17 cellular contexts compared by ENCODE assay signal in genomic region chr18:67783215-67783946, GRCh38.
A peak's percentile ranks its signal among the peaks of the same experiment; 100 is the strongest.
DNase-seq lines count a peak whose midpoint lies in the region; ATAC-seq, FAIRE-seq and TF ChIP-seq lines count a peak whose summit lies in the region.
"Had no signal": no experiment of that assay in that cellular context is flagged by ENCODE, and none has a peak within 500 bp of the region (broad histone marks: within the 10 kb centered on the region; RNA-seq: fewer than 3 reads in every experiment).

No MANE protein-coding gene starts in this region.

- H3K79me1 ChIP-seq in IMR-90 (ENCODE audit: low read depth in 1 of 2, low read length in 2 of 2): no peaks in the 10 kb centered on the region

- peak overlapping the region; percentile 73; the same call in 1 of the 2 replicates for H4K91ac ChIP-seq in IMR-90 (ENCODE audit: insufficient read depth, low read depth, low read length)

- dilution Hi-C loops in IMR-90 (cut with HindIII; ENCODE audit: low sequenced_read_pairs, unreplicated experiment): no loop called here

- BruUV-seq in IMR-90 (replicated peaks; lab: Mats Ljungman, UMichigan) (no TSS peak), K562 (replicated peaks; lab: Mats Ljungman, UMichigan) (no TSS peak)

- intact Hi-C loops in IMR-90 (cut with micrococcal nuclease): loop anchor here (5.0 to 10.0 kb wide), 2 partner anchors 266 to 871 kb away; partner anchors contain the start of gene DSEL
- intact Hi-C loops in K562 (cut with micrococcal nuclease): no loop called here

- H2BK20ac ChIP-seq in IMR-90 (ENCODE audit: low read depth, low read length): peak overlapping the region; percentile 87

- H3K4me2 ChIP-seq in IMR-90 (ENCODE audit: low read depth, low read length) (peak overlapping the region; percentile 50; the same call in 1 of the 2 replicates), K562 (ENCODE audit: insufficient read depth, low read length) (no peak overlapping the region)

- H4K20me1 ChIP-seq in IMR-90 (ENCODE audit: insufficient read depth, low read length): no peaks in the 10 kb centered on the region
- H4K20me1 ChIP-seq in K562 (replicated peaks; ENCODE audit: control insufficient read depth, insufficient read depth, low read length): no peaks in the 10 kb centered on the region

- H3K9me1 ChIP-seq in IMR-90 (ENCODE audit: insufficient read depth, low read length) (no peaks in the 10 kb centered on the region), K562 (ENCODE audit: control insufficient read depth, insufficient read depth, low read length) (no peaks in the 10 kb centered on the region)

- peak overlapping the region; percentile 60 for H3K56ac ChIP-seq in IMR-90 (ENCODE audit: extremely low read depth, insufficient read depth, low read length)

- H3K4ac ChIP-seq in IMR-90 (ENCODE audit: low read depth, low read length): peak overlapping the region; percentile 87; the same call in 1 of the 2 replicates

- TF ChIP-seq POLR2A in IMR-90 (IDR thresholded peaks at IDR 0.05; ENCODE audit: low read depth, low read length) (no peak), K562 (conservative IDR thresholded peaks at IDR 0.05) (no peak)

- H2BK15ac ChIP-seq in IMR-90 (ENCODE audit: low read depth, low read length): 0 out of 3 replicates have a peak overlapping the region, but pooled peaks have one; percentile 0

- H3K18ac ChIP-seq in IMR-90 (ENCODE audit: low read depth, low read length): peak overlapping the region; percentile 72

- H3K23ac ChIP-seq in IMR-90 (ENCODE audit: low read depth, low read length): peak overlapping the region; percentile 52; the same call in 1 of the 2 replicates

- H2AFZ ChIP-seq in IMR-90 (replicated peaks; ENCODE audit: low read length, poor library complexity) (no peak overlapping the region), K562 (ENCODE audit: low read depth, low read length) (no peak overlapping the region)

- H3K9me3 ChIP-seq in IMR-90 (ENCODE audit: control insufficient read depth, insufficient read depth, low read length): no peaks in the 10 kb centered on the region
- H3K9me3 ChIP-seq in K562 (replicated peaks; ENCODE audit: control insufficient read depth, insufficient read depth, low read depth, low read length): no peaks in the 10 kb centered on the region
- no peaks in the 10 kb centered on the region for H3K9me3 ChIP-seq in mesodermal cell (ENCODE audit: control insufficient read depth, low read length)
- H3K9me3 ChIP-seq in HAP-1: no peaks in the 10 kb centered on the region

- peak; percentile 81 for ATAC-seq in IMR-90 (ENCODE audit: low read depth)
- no peak for ATAC-seq in K562

- no peaks in the 10 kb centered on the region for H3K79me2 ChIP-seq in K562 (ENCODE audit: control insufficient read depth, insufficient read depth, low read length)

- peak overlapping the region; percentile 67; the same call in 1 of the 2 replicates for H4K5ac ChIP-seq in IMR-90 (ENCODE audit: low read depth, low read length)

- H2BK5ac ChIP-seq in IMR-90 (ENCODE audit: low read depth, low read length, poor library complexity, severe bottlenecking): peak overlapping the region; percentile 95

- TF ChIP-seq RAD21 in IMR-90 (IDR thresholded peaks at IDR 0.05; ENCODE audit: low read length) (no peak), K562 (CRISPR knock-in tag; conservative IDR thresholded peaks at IDR 0.05 in 1 of 2, IDR thresholded peaks at IDR 0.05 in 1 of 2) (no peak)

- H3K36me3 ChIP-seq in IMR-90 (ENCODE audit: control insufficient read depth, insufficient read depth, low read length) (no peaks in the 10 kb centered on the region), K562 (ENCODE audit: control insufficient read depth, insufficient read depth, low read length) (no peaks in the 10 kb centered on the region), mesodermal cell (ENCODE audit: control insufficient read depth, insufficient read depth, low read length) (no peaks in the 10 kb centered on the region), HAP-1 (replicated peaks) (no peaks in the 10 kb centered on the region)

- H2AK5ac ChIP-seq in IMR-90 (ENCODE audit: low read depth, low read length): no peak overlapping the region

- WGBS in IMR-90 (ENCODE audit: extremely low coverage in 2 of 2, insufficient read length in 1 of 2), 2 experiments: no CpG with 5 or more reads among the region's 1 CpG
- WGBS in K562 (ENCODE audit: insufficient coverage, low coverage, missing lambda C conversion rate): 0% methylated on average over 1 of the region's 1 CpG
- no CpG with 5 or more reads among the region's 1 CpG for WGBS in mesodermal cell (ENCODE audit: insufficient coverage in 2 of 2), 2 experiments

- in situ Hi-C loops in IMR-90 (cut with MboI; ENCODE audit: low sequenced_read_pairs) (no loop called here), K562 (cut with MboI) (no loop called here), HAP-1 (cut with MboI; ENCODE audit: low sequenced_read_pairs) (no loop called here)

- no peak overlapping the region for H2AK9ac ChIP-seq in IMR-90 (replicated peaks; ENCODE audit: low read depth, low read length, poor library complexity)

- FAIRE-seq in K562 (lab: Jason Lieb, UNC): no peak
- FAIRE-seq: colon had no signal

- no peak overlapping the region for H3K9ac ChIP-seq in IMR-90 (ENCODE audit: low read depth, low read length)
- H3K9ac ChIP-seq in K562 (ENCODE audit: insufficient read depth in 1 of 2, low read depth in 2 of 2, low read length in 2 of 2): no peak overlapping the region

- no peak for TF ChIP-seq CTCF in AG09319 (IDR thresholded peaks at IDR 0.05; ENCODE audit: low read depth, low read length)
- TF ChIP-seq CTCF in IMR-90 (conservative IDR thresholded peaks at IDR 0.05; ENCODE audit: low read depth, low read length): no peak
- TF ChIP-seq CTCF in K562 (IDR thresholded peaks at IDR 0.05 in 2 of 3, conservative IDR thresholded peaks at IDR 0.05 in 1 of 3; ENCODE audit: insufficient read depth in 2 of 3, low read depth in 1 of 3, low read length in 3 of 3): no peak

- POLR2A ChIA-PET in IMR-90 (lab: Charles Lee; ENCODE audit: unreplicated experiment): no interaction called here
- POLR2A ChIA-PET in K562 (lab: Yijun Ruan, JAX): no interaction called here

- no peak overlapping the region for H3K14ac ChIP-seq in IMR-90 (replicated peaks; ENCODE audit: low read depth, low read length)

- H3K27me3 ChIP-seq in IMR-90 (ENCODE audit: control insufficient read depth, insufficient read depth, low read length) (no peaks in the 10 kb centered on the region), K562 (ENCODE audit: control insufficient read depth in 2 of 2, insufficient read depth in 2 of 2, low read length in 2 of 2) (no peaks in the 10 kb centered on the region), HAP-1 (ENCODE audit: low read depth) (no peaks in the 10 kb centered on the region)

- DNase-seq in AG09319 (ENCODE audit: extremely low read depth, low read depth) (peak; percentile 41), IMR-90 (peak; percentile 93), K562 (ENCODE audit: extremely low read depth in 1 of 4, low spot score in 3 of 4) (no peak), HAP-1 (ENCODE audit: low spot score in 2 of 2) (no peak), activated gamma-delta T cell (lab: John Stamatoyannopoulos, UW) (no peak), nucleus accumbens (lab: John Stamatoyannopoulos, UW) (no peak)
- no peak for DNase-seq in activated CD8-positive, alpha-beta memory T cell treated with anti-CD3 and anti-CD28 coated beads for 24 hours
- DNase-seq: DMS 273 treated with DMSO at 0.1 percent for 48 hours; hippocampal formation; naive B cell; NCI-H1417 treated with DMSO at 0.1 percent for 48 hours; NK-92 treated with Interleukin-12 subunit alpha and Interleukin-12 subunit beta, amount 100 ng/mL, for 24 hours; stimulated activated CD4-positive, alpha-beta T cell treated with anti-CD3 and anti-CD28 coated beads, Interleukin-2, amount 100 ng/mL, for 24 hours; substantia nigra; T1000 had no signal

- H3K4me1 ChIP-seq in IMR-90 (ENCODE audit: control insufficient read depth, insufficient read depth, low read length) (peaks cover 5% of the 10 kb centered on the region; the same call in 1 of the 2 replicates), K562 (replicated peaks in 1 of 2; ENCODE audit: control insufficient read depth in 2 of 2, insufficient read depth in 2 of 2, low read length in 2 of 2) (no peaks in the 10 kb centered on the region), mesodermal cell (ENCODE audit: control insufficient read depth, insufficient read depth, low read length, poor library complexity, severe bottlenecking) (peaks cover 7% of the 10 kb centered on the region), HAP-1 (no peaks in the 10 kb centered on the region)

- H2BK120ac ChIP-seq in IMR-90 (ENCODE audit: low read depth, low read length): peak overlapping the region; percentile 92

- H3K4me3 ChIP-seq in IMR-90 (ENCODE audit: insufficient read depth, low read depth, low read length): no peak overlapping the region
- H3K4me3 ChIP-seq in K562: no peak overlapping the region
- H3K4me3 ChIP-seq in mesodermal cell (ENCODE audit: extremely low read depth, insufficient read depth, low read length, poor library complexity, severe bottlenecking): no peak overlapping the region
- H3K4me3 ChIP-seq in HAP-1: no peak overlapping the region

- peak overlapping the region; percentile 21; the same call in 1 of the 2 replicates for H3K27ac ChIP-seq in IMR-90 (ENCODE audit: insufficient read depth, low read length)
- H3K27ac ChIP-seq in K562 (ENCODE audit: extremely low read depth, low read depth, low read length): no peak overlapping the region
- peak overlapping the region; percentile 89 for H3K27ac ChIP-seq in mesodermal cell (ENCODE audit: low read depth, low read length, severe bottlenecking)

- H4K8ac ChIP-seq in IMR-90 (ENCODE audit: low read depth in 2 of 2, low read length in 2 of 2): peak overlapping the region in 1 of 2 experiments; percentile 43; a peak in 2 of 4 replicates

- TF ChIP-seq EP300 in K562 (IDR thresholded peaks at IDR 0.05; ENCODE audit: low read length): no peak

- CTCF ChIA-PET in IMR-90 (lab: Yijun Ruan, JAX): no interaction called here
- CTCF ChIA-PET in K562 (lab: Yijun Ruan, JAX; ENCODE audit: low intra/inter-chr PET ratio): no interaction called here

TF ChIP-seq in IMR-90, 13 proteins besides CTCF, POLR2A, EP300 and RAD21 (continues in another document):
- TF ChIP-seq CEBPB (IDR thresholded peaks at IDR 0.05; ENCODE audit: low read depth, low read length): peak; percentile 84

TF ChIP-seq in K562, 482 proteins besides CTCF, POLR2A, EP300 and RAD21:
- TF ChIP-seq SIN3A (IDR thresholded peaks at IDR 0.05; ENCODE audit: borderline replicate concordance in 2 of 2, control insufficient read depth in 1 of 2, low read depth in 2 of 2, low read length in 2 of 2): no peak
- peak; percentile 61 for TF ChIP-seq FOSL1 (tag; conservative IDR thresholded peaks at IDR 0.05)

Comparison
In these comparisons a context has a peak if more than half of its experiments do, and no peak if none do; other contexts are left out.
1. DNase-seq: peak in AG09319 (single experiment) and IMR-90 (single experiment); none in K562 (0 of 4), HAP-1 (0 of 2), activated gamma-delta T cell (single experiment), activated CD8-positive, alpha-beta memory T cell treated with anti-CD3 and anti-CD28 coated beads for 24 hours (single experiment) and nucleus accumbens (0 of 56).